Comparison of ENCODE assay signal across 14 cellular contexts in the genomic region with DNA sequence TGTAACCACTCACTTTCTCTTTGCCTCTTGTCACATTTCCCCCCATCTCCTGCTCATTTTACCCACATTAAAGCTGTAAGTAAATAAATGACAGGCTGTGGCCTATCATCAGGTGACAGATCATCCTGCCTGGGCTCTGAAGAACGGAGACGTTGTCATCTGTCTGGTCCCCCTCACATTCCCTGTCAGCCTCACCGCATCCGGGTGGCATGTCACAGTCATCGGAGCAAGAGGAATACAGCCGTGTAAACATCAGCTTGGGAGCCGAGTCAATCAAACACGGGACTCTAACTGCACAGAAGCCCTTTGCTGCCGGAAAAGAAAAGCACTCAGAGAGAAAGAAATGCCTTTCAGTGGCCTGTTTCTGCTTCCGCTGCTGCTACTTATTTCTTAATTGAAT.
DNase-seq lines count a peak whose midpoint lies in the region; ATAC-seq and TF ChIP-seq lines count a peak whose summit lies in the region.
"Had no signal": no experiment of that assay in that cellular context is flagged by ENCODE, and none has a peak within 500 bp of the region (broad histone marks: within the 10 kb centered on the region; RNA-seq: fewer than 3 reads in every experiment).

No MANE protein-coding gene starts in this region.

- H3K27ac ChIP-seq in VCaP (peak overlapping the region; percentile 73), neural progenitor cell (no peak overlapping the region), heart left ventricle (no peak overlapping the region)
- H3K27ac ChIP-seq: BLaER1 treated with 17β-estradiol and CSF1 and Interleukin-3, amounts not matched to agents 10 nM and 100 nM; cardiac muscle cell; KMS-11 had no signal

- H3K36me3 ChIP-seq in neural progenitor cell (no peaks in the 10 kb centered on the region), heart left ventricle (no peaks in the 10 kb centered on the region)
- H3K36me3 ChIP-seq: BLaER1 treated with 17β-estradiol and CSF1 and Interleukin-3, amounts not matched to agents 10 nM and 100 nM; cardiac muscle cell had no signal

- no peak overlapping the region for H3K9ac ChIP-seq in neural progenitor cell
- H3K9ac ChIP-seq: BLaER1 treated with 17β-estradiol and CSF1 and Interleukin-3, amounts not matched to agents 10 nM and 100 nM; KMS-11 had no signal

- intact Hi-C loops in heart left ventricle (cut with DNase I): no loop called here

- ATAC-seq in GM19395 (IDR thresholded peaks at IDR 0.05; ENCODE audit: unreplicated experiment): no peak
- no peak for ATAC-seq in heart left ventricle
- ATAC-seq: activated T-cell treated with anti-CD3 and anti-CD28 coated beads, Interleukin-2, amount 50 U/mL, for 72 hours had no signal

- H3F3A ChIP-seq in neural progenitor cell (ENCODE audit: low read depth): no peaks in the 10 kb centered on the region

- WGBS in heart left ventricle, 4 donors: 49 to 62% (median 56%) methylated on average over 10 of the region's 10 CpGs

- no peaks in the 10 kb centered on the region for H3K79me2 ChIP-seq in neural progenitor cell (ENCODE audit: low read depth)

- peak overlapping the region; percentile 72 for H2AFZ ChIP-seq in neural progenitor cell (replicated peaks)

- no peak overlapping the region for H3K4me3 Mint-ChIP-seq in neural progenitor cell
- H3K4me3 Mint-ChIP-seq: activated T-cell treated with anti-CD3 and anti-CD28 coated beads, Interleukin-2, amount 50 U/mL, for 72 hours had no signal

- DNase-seq in Caki2 (ENCODE audit: low read depth) (peak; percentile 86), NCI-H1105 (lab: John Stamatoyannopoulos, UW) (peak; percentile 73), neural progenitor cell (ENCODE audit: low spot score) (no peak), NCI-H187 treated with DMSO at 0.1 percent for 48 hours (lab: John Stamatoyannopoulos, UW) (no peak), ACHN (no peak), heart left ventricle (no peak)
- DNase-seq: activated T-cell treated with anti-CD3 and anti-CD28 coated beads, Interleukin-2, amount 50 U/mL, for 72 hours; HCEC 1CT; stimulated activated CD4-positive, alpha-beta T cell treated with anti-CD3 and anti-CD28 coated beads, Interleukin-1b, Interleukin-23, amount 100 ng/mL, for 48 hours had no signal

- H3K27me3 ChIP-seq in neural progenitor cell (no peaks in the 10 kb centered on the region), heart left ventricle (no peaks in the 10 kb centered on the region)
- H3K27me3 ChIP-seq: BLaER1 treated with 17β-estradiol and CSF1 and Interleukin-3, amounts not matched to agents 10 nM and 100 nM; cardiac muscle cell had no signal

- no peaks in the 10 kb centered on the region for H3K9me3 Mint-ChIP-seq in neural progenitor cell

- H3K27me3 Mint-ChIP-seq in neural progenitor cell (ENCODE audit: insufficient read depth, low read depth): no peaks in the 10 kb centered on the region

- H4K20me1 ChIP-seq in neural progenitor cell (ENCODE audit: low read depth): no peaks in the 10 kb centered on the region
- H4K20me1 ChIP-seq: BLaER1 treated with 17β-estradiol and CSF1 and Interleukin-3, amounts not matched to agents 10 nM and 100 nM had no signal

- TF ChIP-seq POLR2A in heart left ventricle (IDR thresholded peaks at IDR 0.05): no peak

- no peaks in the 10 kb centered on the region for H3K4me1 ChIP-seq in neural progenitor cell
- no peaks in the 10 kb centered on the region for H3K4me1 ChIP-seq in heart left ventricle
- H3K4me1 ChIP-seq: BLaER1 treated with 17β-estradiol and CSF1 and Interleukin-3, amounts not matched to agents 10 nM and 100 nM had no signal

- H3K4me1 Mint-ChIP-seq in neural progenitor cell: peaks cover 11% of the 10 kb centered on the region

- H3K9me3 ChIP-seq in neural progenitor cell (ENCODE audit: low read depth) (no peaks in the 10 kb centered on the region), heart left ventricle (no peaks in the 10 kb centered on the region)
- H3K9me3 ChIP-seq: BLaER1 treated with 17β-estradiol and CSF1 and Interleukin-3, amounts not matched to agents 10 nM and 100 nM had no signal

- no peak for TF ChIP-seq CTCF in VCaP (conservative IDR thresholded peaks at IDR 0.05)
- TF ChIP-seq CTCF in neural progenitor cell (IDR thresholded peaks at IDR 0.05): no peak
- no peak for TF ChIP-seq CTCF in heart left ventricle (IDR thresholded peaks at IDR 0.05)

- H3K4me3 ChIP-seq in neural progenitor cell: no peak overlapping the region
- no peak overlapping the region for H3K4me3 ChIP-seq in heart left ventricle
- H3K4me3 ChIP-seq: BLaER1 treated with 17β-estradiol and CSF1 and Interleukin-3, amounts not matched to agents 10 nM and 100 nM; cardiac muscle cell had no signal

- no peaks in the 10 kb centered on the region for H3K36me3 Mint-ChIP-seq in neural progenitor cell

- H3K27ac Mint-ChIP-seq in neural progenitor cell: peak overlapping the region; percentile 55
- H3K27ac Mint-ChIP-seq: activated T-cell treated with anti-CD3 and anti-CD28 coated beads, Interleukin-2, amount 50 U/mL, for 72 hours had no signal

- H3K4me2 ChIP-seq in neural progenitor cell: no peak overlapping the region
- H3K4me2 ChIP-seq: BLaER1 treated with 17β-estradiol and CSF1 and Interleukin-3, amounts not matched to agents 10 nM and 100 nM; KMS-11 had no signal

- in situ Hi-C loops in Caki2 (cut with HindIII; ENCODE audit: low pct_unique_long_range_greater_than_20kb, low sequenced_read_pairs) (no loop called here), ACHN (cut with HindIII; ENCODE audit: low pct_ligation_motif_present, low pct_unique_long_range_greater_than_20kb, low sequenced_read_pairs) (no loop called here)

Comparison
In these comparisons a context has a peak if more than half of its experiments do, and no peak if none do; other contexts are left out.
1. DNase-seq: peak in Caki2 (single experiment) and NCI-H1105 (single experiment); none in neural progenitor cell (single experiment), NCI-H187 treated with DMSO at 0.1 percent for 48 hours (single experiment), ACHN (single experiment) and heart left ventricle (0 of 5).